In genomic region chr2:207990784-207991183, GRCh38 we compare ENCODE assay signal across 7 cellular contexts.
"Had no signal": no experiment of that assay in that cellular context is flagged by ENCODE, and none has a peak within 500 bp of the region (broad histone marks: within the 10 kb centered on the region; RNA-seq: fewer than 3 reads in every experiment).

No MANE protein-coding gene starts in this region.

- FAIRE-seq: HTR-8/SVneo, K562 had no signal

- H3K27ac ChIP-seq: GM23248 had no signal

- H3K36me3 ChIP-seq: HAP-1 had no signal

- H3K9me3 ChIP-seq: HAP-1 had no signal

- H3K4me3 ChIP-seq: GM23248, HAP-1, K562 had no signal

- DNase-seq: GM23248, GOT3, H7, IMR-90 had no signal

- H3K4me1 ChIP-seq: HAP-1 had no signal

- ATAC-seq: K562 had no signal
